8 cellular contexts compared by ENCODE assay signal in genomic region chr11:126211236-126212088, GRCh38. TPM values are rescaled to one million over a fixed set of nuclear protein-coding genes. Genes with fewer than 3 reads are reported as not detected.
A peak's percentile ranks its signal among the peaks of the same experiment; 100 is the strongest.
DNase-seq lines count a peak whose midpoint lies in the region; ATAC-seq and TF ChIP-seq lines count a peak whose summit lies in the region.

Gene FAM118B (plus strand): TSS chr11:126211782. CDS start chr11:126235002, 23,220 bp downstream.
Gene RPUSD4 (minus strand): TSS chr11:126211650. CDS start chr11:126211638, 12 bp downstream.

- peak within 1 kb of the TSS; percentile 7 to 83 (median 77) for H3K27ac ChIP-seq in gastroesophageal sphincter
- H3K27ac ChIP-seq in substantia nigra (ENCODE audit: low read depth, low read length, poor library complexity, severe bottlenecking): peak within 1 kb of the TSS; percentile 67

- TF ChIP-seq POLR2A in NB4 (IDR thresholded peaks at IDR 0.05; ENCODE audit: extremely low read depth, insufficient read length): peak; percentile 80
- peak; percentile 68 to 78 for TF ChIP-seq POLR2A in gastroesophageal sphincter (IDR thresholded peaks at IDR 0.05)

- CTCF ChIA-PET in activated naive CD4-positive, alpha-beta T cell treated with anti-CD3 and anti-CD28 coated beads for 36 hours (lab: Charles Lee): interaction anchor here (0.6 to 0.8 kb wide), 3 partner anchors 13 to 18 kb away, joined by 3 read pairs; no protein-coding TSS in a partner anchor

- H3K27ac Mint-ChIP-seq in activated naive CD4-positive, alpha-beta T cell treated with anti-CD3 and anti-CD28 coated beads for 36 hours: peak within 1 kb of the TSS; percentile 86

- TF ChIP-seq EP300 in gastroesophageal sphincter (IDR thresholded peaks at IDR 0.05): no peak

- H3K27me3 ChIP-seq in GM06990 (replicated peaks; ENCODE audit: control insufficient read depth, insufficient read depth, low read length) (no peaks in the 10 kb centered on the region), gastroesophageal sphincter (no peaks in the 10 kb centered on the region)

- WGBS in gastroesophageal sphincter (ENCODE audit: low coverage in 1 of 2), 2 donors: 0 to 1% methylated on average over 9 to 13 of the region's 62 CpGs

- H3K4me1 Mint-ChIP-seq in activated naive CD4-positive, alpha-beta T cell treated with anti-CD3 and anti-CD28 coated beads for 36 hours (ENCODE audit: low read depth): peaks cover 32% of the 10 kb centered on the region

- H3K4me3 ChIP-seq in GM06990 (replicated peaks; ENCODE audit: low read depth, low read length): peak within 1 kb of the TSS; percentile 97
- H3K4me3 ChIP-seq in NB4 (ENCODE audit: low read depth, low read length): peak within 1 kb of the TSS; percentile 78
- peak within 1 kb of the TSS; percentile 47 to 78 for H3K4me3 ChIP-seq in gastroesophageal sphincter

- TF ChIP-seq CTCF in GM06990 (IDR thresholded peaks at IDR 0.05; ENCODE audit: insufficient read depth, low read length, poor library complexity, severe bottlenecking): peak; percentile 11
- TF ChIP-seq CTCF in NB4 (IDR thresholded peaks at IDR 0.05; ENCODE audit: low read depth, low read length): no peak
- TF ChIP-seq CTCF in gastroesophageal sphincter (IDR thresholded peaks at IDR 0.05): no peak

- no peaks in the 10 kb centered on the region for H3K9me3 ChIP-seq in gastroesophageal sphincter

- ATAC-seq in HG02571 (IDR thresholded peaks at IDR 0.05; ENCODE audit: unreplicated experiment) (peak; percentile 97), gastroesophageal sphincter (peak; percentile 100)

- H3K36me3 ChIP-seq in GM06990 (ENCODE audit: control insufficient read depth, insufficient read depth, low read length) (peaks cover 2% of the 10 kb centered on the region), gastroesophageal sphincter (peaks cover 0 to 29% of the 10 kb centered on the region in 2 donors)

- intact Hi-C loops in activated naive CD4-positive, alpha-beta T cell treated with anti-CD3 and anti-CD28 coated beads for 36 hours (cut with micrococcal nuclease): loop anchor here (1.0 to 10.0 kb wide), 11 partner anchors 58 to 619 kb away; partner anchors contain the start of genes CHEK1, DCPS, FOXRED1 and HYLS1

- no peaks in the 10 kb centered on the region for H3K9me3 Mint-ChIP-seq in activated naive CD4-positive, alpha-beta T cell treated with anti-CD3 and anti-CD28 coated beads for 36 hours

- H3K27me3 Mint-ChIP-seq in activated naive CD4-positive, alpha-beta T cell treated with anti-CD3 and anti-CD28 coated beads for 36 hours (ENCODE audit: low read depth): no peaks in the 10 kb centered on the region

- DNase-seq in GM06990 (ENCODE audit: extremely low read depth, insufficient read length) (peak; percentile 98), NB4 (ENCODE audit: low read depth) (peak; percentile 99), SK-N-DZ (ENCODE audit: low spot score) (peak; percentile 90), non-pigmented ciliary epithelial cell (ENCODE audit: low read depth) (peak; percentile 83), substantia nigra (lab: John Stamatoyannopoulos, UW) (peak; percentile 76 to 99 (median 96))
- peak; percentile 99 for DNase-seq in activated naive CD4-positive, alpha-beta T cell treated with anti-CD3 and anti-CD28 coated beads for 36 hours

- H3K4me1 ChIP-seq in gastroesophageal sphincter: peaks cover 0 to 28% (median 13%) of the 10 kb centered on the region in 3 donors

- H3K4me3 Mint-ChIP-seq in activated naive CD4-positive, alpha-beta T cell treated with anti-CD3 and anti-CD28 coated beads for 36 hours: peak within 1 kb of the TSS; percentile 94

- peaks cover 8% of the 10 kb centered on the region for H3K36me3 Mint-ChIP-seq in activated naive CD4-positive, alpha-beta T cell treated with anti-CD3 and anti-CD28 coated beads for 36 hours (ENCODE audit: low read depth)

RNA-seq across cellular contexts. Expression of gene FAM118B, which starts in this region (rescaled TPM):
- 22.0 and 24.0 TPM in 2 replicates for polyA plus RNA-seq in SK-N-DZ (2014; cell fraction: cytosol; rRNA removed)
- polyA plus RNA-seq in SK-N-DZ (2014; cell fraction: nucleus; rRNA removed): 7.7 and 14.7 TPM in 2 replicates
- 1 to 10 TPM; 5.6 to 6.3 TPM for total RNA-seq in activated naive CD4-positive, alpha-beta T cell treated with anti-CD3 and anti-CD28 coated beads for 36 hours
- 10 to 100 TPM; 15.5 to 24.0 (median 19.9) TPM for total RNA-seq in gastroesophageal sphincter

RNA-seq across cellular contexts. Expression of gene RPUSD4, which starts in this region (rescaled TPM):
- polyA plus RNA-seq in SK-N-DZ (2014; cell fraction: cytosol; rRNA removed): 20.7 and 25.0 TPM in 2 replicates
- polyA plus RNA-seq in SK-N-DZ (2014; cell fraction: nucleus; rRNA removed): 33.2 and 37.0 TPM in 2 replicates
- total RNA-seq in activated naive CD4-positive, alpha-beta T cell treated with anti-CD3 and anti-CD28 coated beads for 36 hours: 10 to 100 TPM; 33.0 to 34.7 TPM
- total RNA-seq in gastroesophageal sphincter: 10 to 100 TPM; 13.2 to 18.8 (median 14.0) TPM

Comparison
In these comparisons a context has a peak if more than half of its experiments do, and no peak if none do; other contexts are left out.
1. Peak in every context shown above with its lines: DNase-seq, ATAC-seq, H3K4me3 ChIP-seq and H3K27ac ChIP-seq.